Comparison of ENCODE assay signal across 1 cellular context in genomic region chr1:52189898-52190480, GRCh38.
A peak's percentile ranks its signal among the peaks of the same experiment; 100 is the strongest.
TF ChIP-seq lines count a peak whose summit lies in the region.

No MANE protein-coding gene starts in this region.

TF ChIP-seq in HepG2, 621 proteins besides CTCF, POLR2A, EP300 and RAD21 (continued from another document):
- TF ChIP-seq GATAD2A (CRISPR knock-in tag; IDR thresholded peaks at IDR 0.05) (0 out of 2 replicates have a peak, but pooled peaks have one; percentile 38), TEAD2 (CRISPR knock-in tag; IDR thresholded peaks at IDR 0.05) (no peak), KMT2A (CRISPR knock-in tag; IDR thresholded peaks at IDR 0.05) (no peak), ESRRA (CRISPR knock-in tag; IDR thresholded peaks at IDR 0.05; ENCODE audit: low read depth) (no peak), FOXA3 (CRISPR knock-in tag; IDR thresholded peaks at IDR 0.05) (peak; percentile 93), ZBTB20 (CRISPR knock-in tag; IDR thresholded peaks at IDR 0.05; ENCODE audit: borderline replicate concordance, low read depth) (no peak), ZNF546 (CRISPR knock-in tag; conservative IDR thresholded peaks at IDR 0.05) (no peak), HNF4A (CRISPR knock-in tag; IDR thresholded peaks at IDR 0.05) (no peak), ETV5 (CRISPR knock-in tag; IDR thresholded peaks at IDR 0.05; ENCODE audit: borderline replicate concordance) (no peak), HHEX (CRISPR knock-in tag; IDR thresholded peaks at IDR 0.05) (0 out of 2 replicates have a peak, but pooled peaks have one; percentile 57), ZNF12 (CRISPR knock-in tag; IDR thresholded peaks at IDR 0.05) (no peak), ZNF280D (CRISPR knock-in tag; IDR thresholded peaks at IDR 0.05) (no peak), ZBTB33 (CRISPR knock-in tag; IDR thresholded peaks at IDR 0.05) (no peak), ZBTB2 (CRISPR knock-in tag; IDR thresholded peaks at IDR 0.05; ENCODE audit: low read depth) (no peak), FOXP1 (IDR thresholded peaks at IDR 0.05) (no peak), FOXP1 (CRISPR knock-in tag; IDR thresholded peaks at IDR 0.05) (peak; percentile 19; the same call in 1 of the 2 replicates), ZBTB39 (CRISPR knock-in tag; IDR thresholded peaks at IDR 0.05) (no peak), DMTF1 (CRISPR knock-in tag; IDR thresholded peaks at IDR 0.05) (no peak), NFYC (CRISPR knock-in tag; IDR thresholded peaks at IDR 0.05) (no peak), STAT6 (CRISPR knock-in tag; IDR thresholded peaks at IDR 0.05; ENCODE audit: borderline replicate concordance) (no peak), ZNF746 (CRISPR knock-in tag; IDR thresholded peaks at IDR 0.05) (no peak), ZNF691 (CRISPR knock-in tag; IDR thresholded peaks at IDR 0.05; ENCODE audit: borderline replicate concordance, low read depth) (no peak), ZNF878 (CRISPR knock-in tag; IDR thresholded peaks at IDR 0.05) (no peak)
